ENCODE assay signal across 1 cellular context in the genomic region with DNA sequence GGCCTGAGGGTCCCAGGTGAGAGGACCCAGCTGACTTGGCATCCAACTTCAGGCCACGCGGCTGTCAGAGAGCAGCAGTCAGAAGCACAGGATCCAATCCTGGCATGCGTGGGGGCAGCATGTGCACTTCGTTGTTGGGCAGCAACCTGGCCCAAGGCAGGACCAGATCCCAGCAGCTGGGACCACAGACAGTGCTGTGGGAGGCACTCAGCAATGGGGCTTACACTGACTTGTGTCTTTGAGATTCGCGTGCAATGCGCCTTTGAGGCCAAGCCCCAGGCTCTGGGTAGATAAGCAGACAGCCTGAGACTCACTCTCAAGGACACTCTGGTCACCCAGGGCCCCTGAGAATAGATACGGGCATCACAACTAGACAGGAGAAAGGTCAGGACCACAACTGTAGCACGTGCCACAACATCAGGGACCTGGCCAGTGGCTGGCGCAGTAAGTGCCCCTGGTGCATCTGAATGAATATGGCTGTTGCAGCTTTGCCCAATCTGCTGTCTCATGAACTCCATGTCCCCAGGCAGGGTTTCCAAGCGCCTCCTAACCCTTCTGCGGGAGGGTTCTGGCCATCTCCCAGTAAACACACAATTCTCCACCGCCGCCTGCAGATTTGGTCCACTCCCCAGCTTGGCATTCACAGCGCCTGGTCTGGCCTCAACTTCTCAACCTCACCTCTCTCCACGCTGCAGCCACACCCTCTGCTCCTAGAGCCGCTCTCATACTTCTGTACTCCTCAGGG.
A peak's percentile ranks its signal among the peaks of the same experiment; 100 is the strongest.
TF ChIP-seq lines count a peak whose summit lies in the region.

No MANE protein-coding gene starts in this region.

TF ChIP-seq in K562, 482 proteins besides CTCF, POLR2A, EP300 and RAD21 (continues in another document):
- TF ChIP-seq, protein P1, sequence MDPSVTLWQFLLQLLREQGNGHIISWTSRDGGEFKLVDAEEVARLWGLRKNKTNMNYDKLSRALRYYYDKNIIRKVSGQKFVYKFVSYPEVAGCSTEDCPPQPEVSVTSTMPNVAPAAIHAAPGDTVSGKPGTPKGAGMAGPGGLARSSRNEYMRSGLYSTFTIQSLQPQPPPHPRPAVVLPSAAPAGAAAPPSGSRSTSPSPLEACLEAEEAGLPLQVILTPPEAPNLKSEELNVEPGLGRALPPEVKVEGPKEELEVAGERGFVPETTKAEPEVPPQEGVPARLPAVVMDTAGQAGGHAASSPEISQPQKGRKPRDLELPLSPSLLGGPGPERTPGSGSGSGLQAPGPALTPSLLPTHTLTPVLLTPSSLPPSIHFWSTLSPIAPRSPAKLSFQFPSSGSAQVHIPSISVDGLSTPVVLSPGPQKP (CRISPR knock-in tag; IDR thresholded peaks at IDR 0.05), result no peak
- no peak for TF ChIP-seq ZBTB34 (CRISPR knock-in tag; IDR thresholded peaks at IDR 0.05)
- TF ChIP-seq DPF2 (IDR thresholded peaks at IDR 0.05), result 0 out of 2 replicates have a peak, but pooled peaks have one; percentile 35
- TF ChIP-seq L3MBTL2 (IDR thresholded peaks at IDR 0.05), result peak; percentile 46
- TF ChIP-seq ZNF512 (tag; IDR thresholded peaks at IDR 0.05), result no peak
- TF ChIP-seq NR2C1 (IDR thresholded peaks at IDR 0.05), result no peak
- TF ChIP-seq NR2C1 (tag; IDR thresholded peaks at IDR 0.05), result peak; percentile 60; the same call in 1 of the 2 replicates
- peak; percentile 40 for TF ChIP-seq CXXC5 (CRISPR knock-in tag; IDR thresholded peaks at IDR 0.05)
- no peak for TF ChIP-seq PHF21A (IDR thresholded peaks at IDR 0.05; ENCODE audit: borderline replicate concordance, low read depth)
- TF ChIP-seq, protein P2, sequence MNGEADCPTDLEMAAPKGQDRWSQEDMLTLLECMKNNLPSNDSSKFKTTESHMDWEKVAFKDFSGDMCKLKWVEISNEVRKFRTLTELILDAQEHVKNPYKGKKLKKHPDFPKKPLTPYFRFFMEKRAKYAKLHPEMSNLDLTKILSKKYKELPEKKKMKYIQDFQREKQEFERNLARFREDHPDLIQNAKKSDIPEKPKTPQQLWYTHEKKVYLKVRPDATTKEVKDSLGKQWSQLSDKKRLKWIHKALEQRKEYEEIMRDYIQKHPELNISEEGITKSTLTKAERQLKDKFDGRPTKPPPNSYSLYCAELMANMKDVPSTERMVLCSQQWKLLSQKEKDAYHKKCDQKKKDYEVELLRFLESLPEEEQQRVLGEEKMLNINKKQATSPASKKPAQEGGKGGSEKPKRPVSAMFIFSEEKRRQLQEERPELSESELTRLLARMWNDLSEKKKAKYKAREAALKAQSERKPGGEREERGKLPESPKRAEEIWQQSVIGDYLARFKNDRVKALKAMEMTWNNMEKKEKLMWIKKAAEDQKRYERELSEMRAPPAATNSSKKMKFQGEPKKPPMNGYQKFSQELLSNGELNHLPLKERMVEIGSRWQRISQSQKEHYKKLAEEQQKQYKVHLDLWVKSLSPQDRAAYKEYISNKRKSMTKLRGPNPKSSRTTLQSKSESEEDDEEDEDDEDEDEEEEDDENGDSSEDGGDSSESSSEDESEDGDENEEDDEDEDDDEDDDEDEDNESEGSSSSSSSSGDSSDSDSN (IDR thresholded peaks at IDR 0.05; ENCODE audit: borderline replicate concordance in 1 of 2, low read depth in 2 of 2, low read length in 2 of 2), result 0 out of 4 replicates have a peak, but pooled peaks of 1 of the 2 experiments have one; percentile 49
- TF ChIP-seq IRF2 (CRISPR knock-in tag; IDR thresholded peaks at IDR 0.05), result no peak
- no peak for TF ChIP-seq RBM14 (IDR thresholded peaks at IDR 0.05; ENCODE audit: borderline replicate concordance, insufficient read depth, low read depth, low read length)
- TF ChIP-seq RBM25 (IDR thresholded peaks at IDR 0.05; ENCODE audit: low read depth, low read length, severe bottlenecking), result no peak
- no peak for TF ChIP-seq THAP7 (CRISPR knock-in tag; IDR thresholded peaks at IDR 0.05)
- TF ChIP-seq BRD9 (IDR thresholded peaks at IDR 0.05; ENCODE audit: low read depth, partially characterized antibody), result no peak
- no peak for TF ChIP-seq HOXB6 (CRISPR knock-in tag; IDR thresholded peaks at IDR 0.05; ENCODE audit: borderline replicate concordance)
- TF ChIP-seq, protein P3, sequence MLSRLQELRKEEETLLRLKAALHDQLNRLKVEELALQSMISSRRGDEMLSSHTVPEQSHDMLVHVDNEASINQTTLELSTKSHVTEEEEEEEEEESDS (CRISPR knock-in tag; IDR thresholded peaks at IDR 0.05), result no peak
- TF ChIP-seq MYNN (IDR thresholded peaks at IDR 0.05), result peak; percentile 59; the same call in 1 of the 2 replicates
- TF ChIP-seq MYNN (CRISPR knock-in tag; IDR thresholded peaks at IDR 0.05), result no peak
- TF ChIP-seq ARID3A (IDR thresholded peaks at IDR 0.05; ENCODE audit: borderline replicate concordance, low read depth, low read length), result no peak
- no peak for TF ChIP-seq PRPF4 (IDR thresholded peaks at IDR 0.05; ENCODE audit: insufficient read depth, low read depth, low read length, poor library complexity, severe bottlenecking)
- TF ChIP-seq ID3 (CRISPR knock-in tag; IDR thresholded peaks at IDR 0.05), result no peak
- TF ChIP-seq ID3 (tag; IDR thresholded peaks at IDR 0.05), result peak; percentile 79; the same call in 1 of the 2 replicates
- TF ChIP-seq SMAD4 (CRISPR knock-in tag; conservative IDR thresholded peaks at IDR 0.05), result peak; percentile 66; the same call in 1 of the 2 replicates
- TF ChIP-seq FOXK1 (CRISPR knock-in tag; IDR thresholded peaks at IDR 0.05; ENCODE audit: borderline replicate concordance), result 0 out of 2 replicates have a peak, but pooled peaks have one; percentile 28
- no peak for TF ChIP-seq MYC (IDR thresholded peaks at IDR 0.05; ENCODE audit: low read depth, low read length)
- TF ChIP-seq MYC (CRISPR knock-in tag; IDR thresholded peaks at IDR 0.05; ENCODE audit: borderline replicate concordance, low read depth), result no peak
- no peak for TF ChIP-seq HLTF (IDR thresholded peaks at IDR 0.05)
- TF ChIP-seq SIN3A (IDR thresholded peaks at IDR 0.05; ENCODE audit: borderline replicate concordance in 2 of 2, control insufficient read depth in 1 of 2, low read depth in 2 of 2, low read length in 2 of 2), result no peak
- TF ChIP-seq ZZZ3 (IDR thresholded peaks at IDR 0.05), result no peak
- TF ChIP-seq ARID3B (CRISPR knock-in tag; IDR thresholded peaks at IDR 0.05; ENCODE audit: borderline replicate concordance), result no peak
- no peak for TF ChIP-seq XRCC4 (IDR thresholded peaks at IDR 0.05; ENCODE audit: extremely low read depth, insufficient read depth, insufficient read length)
- TF ChIP-seq POLR2AphosphoS5 (IDR thresholded peaks at IDR 0.05; ENCODE audit: control insufficient read depth, insufficient read depth, low read depth, low read length), result 0 out of 2 replicates have a peak, but pooled peaks have one; percentile 29
- peak; percentile 54 for TF ChIP-seq RBFOX2 (IDR thresholded peaks at IDR 0.05; ENCODE audit: low read depth, low read length)
- TF ChIP-seq, protein P4, sequence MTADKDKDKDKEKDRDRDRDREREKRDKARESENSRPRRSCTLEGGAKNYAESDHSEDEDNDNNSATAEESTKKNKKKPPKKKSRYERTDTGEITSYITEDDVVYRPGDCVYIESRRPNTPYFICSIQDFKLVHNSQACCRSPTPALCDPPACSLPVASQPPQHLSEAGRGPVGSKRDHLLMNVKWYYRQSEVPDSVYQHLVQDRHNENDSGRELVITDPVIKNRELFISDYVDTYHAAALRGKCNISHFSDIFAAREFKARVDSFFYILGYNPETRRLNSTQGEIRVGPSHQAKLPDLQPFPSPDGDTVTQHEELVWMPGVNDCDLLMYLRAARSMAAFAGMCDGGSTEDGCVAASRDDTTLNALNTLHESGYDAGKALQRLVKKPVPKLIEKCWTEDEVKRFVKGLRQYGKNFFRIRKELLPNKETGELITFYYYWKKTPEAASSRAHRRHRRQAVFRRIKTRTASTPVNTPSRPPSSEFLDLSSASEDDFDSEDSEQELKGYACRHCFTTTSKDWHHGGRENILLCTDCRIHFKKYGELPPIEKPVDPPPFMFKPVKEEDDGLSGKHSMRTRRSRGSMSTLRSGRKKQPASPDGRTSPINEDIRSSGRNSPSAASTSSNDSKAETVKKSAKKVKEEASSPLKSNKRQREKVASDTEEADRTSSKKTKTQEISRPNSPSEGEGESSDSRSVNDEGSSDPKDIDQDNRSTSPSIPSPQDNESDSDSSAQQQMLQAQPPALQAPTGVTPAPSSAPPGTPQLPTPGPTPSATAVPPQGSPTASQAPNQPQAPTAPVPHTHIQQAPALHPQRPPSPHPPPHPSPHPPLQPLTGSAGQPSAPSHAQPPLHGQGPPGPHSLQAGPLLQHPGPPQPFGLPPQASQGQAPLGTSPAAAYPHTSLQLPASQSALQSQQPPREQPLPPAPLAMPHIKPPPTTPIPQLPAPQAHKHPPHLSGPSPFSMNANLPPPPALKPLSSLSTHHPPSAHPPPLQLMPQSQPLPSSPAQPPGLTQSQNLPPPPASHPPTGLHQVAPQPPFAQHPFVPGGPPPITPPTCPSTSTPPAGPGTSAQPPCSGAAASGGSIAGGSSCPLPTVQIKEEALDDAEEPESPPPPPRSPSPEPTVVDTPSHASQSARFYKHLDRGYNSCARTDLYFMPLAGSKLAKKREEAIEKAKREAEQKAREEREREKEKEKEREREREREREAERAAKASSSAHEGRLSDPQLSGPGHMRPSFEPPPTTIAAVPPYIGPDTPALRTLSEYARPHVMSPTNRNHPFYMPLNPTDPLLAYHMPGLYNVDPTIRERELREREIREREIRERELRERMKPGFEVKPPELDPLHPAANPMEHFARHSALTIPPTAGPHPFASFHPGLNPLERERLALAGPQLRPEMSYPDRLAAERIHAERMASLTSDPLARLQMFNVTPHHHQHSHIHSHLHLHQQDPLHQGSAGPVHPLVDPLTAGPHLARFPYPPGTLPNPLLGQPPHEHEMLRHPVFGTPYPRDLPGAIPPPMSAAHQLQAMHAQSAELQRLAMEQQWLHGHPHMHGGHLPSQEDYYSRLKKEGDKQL (CRISPR knock-in tag; IDR thresholded peaks at IDR 0.05; ENCODE audit: borderline replicate concordance), result no peak
- TF ChIP-seq MLX (CRISPR knock-in tag; conservative IDR thresholded peaks at IDR 0.05), result no peak
- TF ChIP-seq SIN3B (IDR thresholded peaks at IDR 0.05; ENCODE audit: low read depth), result no peak
